ENCODE assay signal across 1 cellular context in the genomic region with DNA sequence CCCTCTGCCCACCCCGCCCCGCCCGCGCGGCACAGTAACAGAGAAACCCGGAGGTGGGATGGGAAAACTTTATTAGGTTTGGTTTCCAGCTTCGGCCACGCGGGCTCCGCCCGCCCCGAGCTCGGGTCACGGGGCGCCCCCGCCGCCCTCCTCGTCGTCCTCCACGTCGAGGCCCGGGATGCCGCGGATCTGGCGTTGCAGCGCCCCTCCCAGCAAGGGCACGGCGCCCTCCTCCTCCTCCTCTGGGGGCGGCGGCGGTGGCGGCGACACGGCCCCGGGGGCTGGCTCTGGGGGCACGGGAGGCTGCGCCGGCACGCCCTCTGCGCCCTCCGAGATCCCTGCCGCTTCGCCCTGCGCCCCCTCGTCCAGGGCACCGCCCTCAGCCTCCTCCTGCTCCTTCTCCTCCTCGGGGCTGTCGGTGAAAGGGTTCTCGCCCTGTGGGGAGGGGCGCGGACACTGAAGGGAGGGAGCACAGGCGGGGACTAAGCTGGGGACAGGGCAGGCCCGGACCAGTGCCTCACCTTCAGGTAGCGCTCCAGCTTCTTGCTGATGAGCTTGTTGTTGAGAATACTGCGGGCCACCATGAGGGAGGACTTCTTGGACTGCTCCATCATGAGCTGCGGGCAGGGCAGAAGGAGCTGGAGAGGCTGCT.
TF ChIP-seq lines count a peak whose summit lies in the region.

No MANE protein-coding gene starts in this region.

TF ChIP-seq in K562, 482 proteins besides CTCF, POLR2A, EP300 and RAD21 (continued from another document):
- TF ChIP-seq SMC3 (conservative IDR thresholded peaks at IDR 0.05; ENCODE audit: insufficient read depth, low read depth, low read length) (no peak), STAT5A (IDR thresholded peaks at IDR 0.05; ENCODE audit: borderline replicate concordance, low read length) (no peak), ZNF121 (CRISPR knock-in tag; conservative IDR thresholded peaks at IDR 0.05) (no peak), FUS (optimal IDR thresholded peaks at IDR 0.05; ENCODE audit: low read depth, low read length) (no peak), ZNF124 (CRISPR knock-in tag; IDR thresholded peaks at IDR 0.05) (peak; percentile 64; the same call in 1 of the 2 replicates), ZNF384 (IDR thresholded peaks at IDR 0.05; ENCODE audit: low read depth, low read length) (no peak), KLF1 (tag; IDR thresholded peaks at IDR 0.05) (peak; percentile 53; the same call in 1 of the 2 replicates), BMI1 (IDR thresholded peaks at IDR 0.05; ENCODE audit: low read length) (no peak), NCOA4 (IDR thresholded peaks at IDR 0.05; ENCODE audit: partially characterized antibody) (no peak), ZFP30 (CRISPR knock-in tag; IDR thresholded peaks at IDR 0.05; ENCODE audit: borderline replicate concordance) (no peak), RHOXF2B (CRISPR knock-in tag; conservative IDR thresholded peaks at IDR 0.05) (0 out of 2 replicates have a peak, but pooled peaks have one; percentile 51), BCOR (IDR thresholded peaks at IDR 0.05) (no peak), NCOA6 (IDR thresholded peaks at IDR 0.05) (peak; percentile 87), CTBP1 (IDR thresholded peaks at IDR 0.05; ENCODE audit: borderline replicate concordance) (peak; percentile 78), SRSF9 (IDR thresholded peaks at IDR 0.05; ENCODE audit: borderline replicate concordance, low read depth, low read length) (no peak), NR4A1 (CRISPR knock-in tag; IDR thresholded peaks at IDR 0.05) (0 out of 2 replicates have a peak, but pooled peaks have one; percentile 13), NR4A1 (tag; IDR thresholded peaks at IDR 0.05) (no peak; the same call in 1 of the 2 replicates), ZNF197 (CRISPR knock-in tag; IDR thresholded peaks at IDR 0.05; ENCODE audit: low read depth) (peak; percentile 25; the same call in 1 of the 2 replicates), CHD4 (IDR thresholded peaks at IDR 0.05; ENCODE audit: insufficient read depth, insufficient replicate concordance, low read depth, low read length, poor library complexity, severe bottlenecking) (no peak), DACH1 (IDR thresholded peaks at IDR 0.05; ENCODE audit: partially characterized antibody) (no peak), HSF4 (CRISPR knock-in tag; IDR thresholded peaks at IDR 0.05; ENCODE audit: borderline replicate concordance) (no peak), CXXC5 (CRISPR knock-in tag; IDR thresholded peaks at IDR 0.05) (peak; percentile 65), ZNF431 (CRISPR knock-in tag; IDR thresholded peaks at IDR 0.05) (no peak), ZBTB7A (IDR thresholded peaks at IDR 0.05; ENCODE audit: borderline replicate concordance, control insufficient read depth, low read depth, low read length) (peak; percentile 56), RCOR1 (IDR thresholded peaks at IDR 0.05; ENCODE audit: borderline replicate concordance in 1 of 2, low read depth in 2 of 2, low read length in 2 of 2) (0 out of 4 replicates have a peak, but pooled peaks of 1 of the 2 experiments have one; percentile 2)
- TF ChIP-seq, protein P1, sequence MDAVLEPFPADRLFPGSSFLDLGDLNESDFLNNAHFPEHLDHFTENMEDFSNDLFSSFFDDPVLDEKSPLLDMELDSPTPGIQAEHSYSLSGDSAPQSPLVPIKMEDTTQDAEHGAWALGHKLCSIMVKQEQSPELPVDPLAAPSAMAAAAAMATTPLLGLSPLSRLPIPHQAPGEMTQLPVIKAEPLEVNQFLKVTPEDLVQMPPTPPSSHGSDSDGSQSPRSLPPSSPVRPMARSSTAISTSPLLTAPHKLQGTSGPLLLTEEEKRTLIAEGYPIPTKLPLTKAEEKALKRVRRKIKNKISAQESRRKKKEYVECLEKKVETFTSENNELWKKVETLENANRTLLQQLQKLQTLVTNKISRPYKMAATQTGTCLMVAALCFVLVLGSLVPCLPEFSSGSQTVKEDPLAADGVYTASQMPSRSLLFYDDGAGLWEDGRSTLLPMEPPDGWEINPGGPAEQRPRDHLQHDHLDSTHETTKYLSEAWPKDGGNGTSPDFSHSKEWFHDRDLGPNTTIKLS (IDR thresholded peaks at IDR 0.05; ENCODE audit: borderline replicate concordance, low read depth), result peak; percentile 36; the same call in 1 of the 2 replicates
